In genomic region chr5:34709861-34710673, GRCh38 we compare ENCODE assay signal across 12 cellular contexts. TPM values are rescaled to one million over a fixed set of nuclear protein-coding genes. Genes with fewer than 3 reads are reported as not detected.
DNase-seq lines count a peak whose midpoint lies in the region; TF ChIP-seq lines count a peak whose summit lies in the region.
"Had no signal": no experiment of that assay in that cellular context is flagged by ENCODE, and none has a peak within 500 bp of the region (broad histone marks: within the 10 kb centered on the region; RNA-seq: fewer than 3 reads in every experiment).

No MANE protein-coding gene starts in this region.

- H2BK120ac ChIP-seq in mesendoderm (ENCODE audit: low read depth, low read length) = no peak overlapping the region

- no peak for TF ChIP-seq CTCF in type B pancreatic cell (conservative IDR thresholded peaks at IDR 0.05)

- no peaks in the 10 kb centered on the region for H3K27me3 Mint-ChIP-seq in type B pancreatic cell

- no peak overlapping the region for H2BK15ac ChIP-seq in mesendoderm (replicated peaks; ENCODE audit: low read depth)

- H3K36me3 Mint-ChIP-seq in type B pancreatic cell = peaks cover 18% of the 10 kb centered on the region

- H3K4me3 Mint-ChIP-seq in type B pancreatic cell = peak overlapping the region; percentile 40
- H3K4me3 Mint-ChIP-seq: effector memory CD8-positive, alpha-beta T cell; stimulated activated naive CD8-positive, alpha-beta T cell treated with anti-CD3 and anti-CD28 coated beads, Interleukin-15, amount 100 ng/mL, for 72 hours had no signal

- H4K5ac ChIP-seq in mesendoderm (ENCODE audit: low read length) = no peak overlapping the region

- H3K27ac ChIP-seq in mesendoderm (ENCODE audit: low read depth, low read length) = no peak overlapping the region

- peaks cover 9% of the 10 kb centered on the region for H3K79me1 ChIP-seq in mesendoderm (ENCODE audit: low read length)

- H3K4ac ChIP-seq in mesendoderm (ENCODE audit: low read depth, low read length) = no peak overlapping the region

- no CpG with 5 or more reads among the region's 6 CpGs for WGBS in mesendoderm (ENCODE audit: extremely low coverage, insufficient coverage, low lambda C conversion rate)

- H3K18ac ChIP-seq in mesendoderm (ENCODE audit: low read length) = no peak overlapping the region

- no peak overlapping the region for H2BK5ac ChIP-seq in mesendoderm (ENCODE audit: low read length)

- no peak overlapping the region for H3K56ac ChIP-seq in mesendoderm (ENCODE audit: low read length)

- peaks cover 44% of the 10 kb centered on the region for H3K4me1 Mint-ChIP-seq in type B pancreatic cell (ENCODE audit: unreplicated experiment)

- no peak overlapping the region for H2AK5ac ChIP-seq in mesendoderm (ENCODE audit: low read length)

- H3K9me3 Mint-ChIP-seq in type B pancreatic cell = peaks cover 4% of the 10 kb centered on the region
- H3K9me3 Mint-ChIP-seq: effector memory CD8-positive, alpha-beta T cell; stimulated activated naive CD8-positive, alpha-beta T cell treated with anti-CD3 and anti-CD28 coated beads, Interleukin-15, amount 100 ng/mL, for 72 hours had no signal

- peak; percentile 67 for DNase-seq in dedifferentiated amniotic fluid mesenchymal stem cell (ENCODE audit: extremely low spot score)
- peak; percentile 50 for DNase-seq in mesendoderm
- no peak for DNase-seq in type B pancreatic cell (ENCODE audit: extremely low spot score, unreplicated experiment)
- DNase-seq in foreskin melanocyte = no peak
- no peak for DNase-seq in putamen (ENCODE audit: low spot score)
- DNase-seq in UCSD-AML1 (lab: John Stamatoyannopoulos, UW; ENCODE audit: unreplicated experiment) = no peak
- no peak for DNase-seq in NCI-H1105 (lab: John Stamatoyannopoulos, UW)
- DNase-seq: DMS79; effector memory CD8-positive, alpha-beta T cell; NCI-H187 treated with DMSO at 0.1 percent for 48 hours; stimulated activated naive CD8-positive, alpha-beta T cell treated with anti-CD3 and anti-CD28 coated beads, Interleukin-15, amount 100 ng/mL, for 72 hours had no signal

- H3K36me3 ChIP-seq in mesendoderm (ENCODE audit: control insufficient read depth, insufficient read depth, low read length) = no peaks in the 10 kb centered on the region

- no peak overlapping the region for H3K9ac ChIP-seq in mesendoderm (ENCODE audit: low read length)

- peak; percentile 92; the same call in 1 of the 2 replicates for TF ChIP-seq EP300 in Ishikawa (IDR thresholded peaks at IDR 0.05; ENCODE audit: borderline replicate concordance)

- no peaks in the 10 kb centered on the region for H3K27me3 ChIP-seq in mesendoderm (ENCODE audit: insufficient read depth, low read length, poor library complexity)

- 0 out of 2 replicates have a peak, but pooled peaks have one; percentile 3 for TF ChIP-seq RAD21 in Ishikawa (IDR thresholded peaks at IDR 0.05; ENCODE audit: low read depth)

- H3K4me3 ChIP-seq in mesendoderm (ENCODE audit: low read length) = no peak overlapping the region

- peak overlapping the region; percentile 80 for H3K27ac Mint-ChIP-seq in type B pancreatic cell
- H3K27ac Mint-ChIP-seq: effector memory CD8-positive, alpha-beta T cell; stimulated activated naive CD8-positive, alpha-beta T cell treated with anti-CD3 and anti-CD28 coated beads, Interleukin-15, amount 100 ng/mL, for 72 hours had no signal

- H3K23ac ChIP-seq in mesendoderm (ENCODE audit: low read length) = no peak overlapping the region

- no peak overlapping the region for H3K4me2 ChIP-seq in mesendoderm (ENCODE audit: low read length)

- H3K4me1 ChIP-seq in mesendoderm (ENCODE audit: control insufficient read depth, low read depth, low read length) = peaks cover 2% of the 10 kb centered on the region

- peaks cover 23% of the 10 kb centered on the region for H3K79me2 ChIP-seq in mesendoderm (ENCODE audit: control insufficient read depth, insufficient read depth, low read length)

- no peak overlapping the region for H4K8ac ChIP-seq in mesendoderm (ENCODE audit: low read depth, low read length)

TF ChIP-seq in Ishikawa, 13 proteins besides CTCF, POLR2A, EP300 and RAD21:
- TF ChIP-seq CEBPB (IDR thresholded peaks at IDR 0.05) (peak; percentile 32; the same call in 1 of the 2 replicates), YY1 (IDR thresholded peaks at IDR 0.05; ENCODE audit: low read depth) (no peak), TAF1 (IDR thresholded peaks at IDR 0.05; ENCODE audit: low read depth) (no peak), FOXM1 (IDR thresholded peaks at IDR 0.05; ENCODE audit: borderline replicate concordance, low read depth) (peak; percentile 86), TCF12 (IDR thresholded peaks at IDR 0.05; ENCODE audit: low read depth) (peak; percentile 87), REST (IDR thresholded peaks at IDR 0.05; ENCODE audit: low read depth) (no peak), MAX (IDR thresholded peaks at IDR 0.05) (0 out of 2 replicates have a peak, but pooled peaks have one; percentile 32), USF1 (IDR thresholded peaks at IDR 0.05) (no peak), TEAD4 (IDR thresholded peaks at IDR 0.05) (peak; percentile 92), NFIC (IDR thresholded peaks at IDR 0.05) (peak; percentile 65; the same call in 1 of the 2 replicates), CREB1 (IDR thresholded peaks at IDR 0.05; ENCODE audit: low read depth) (no peak)

RNA-seq across cellular contexts. Expression of gene RAI14, which starts 53.9 kb away (rescaled TPM):
- 92.3 TPM for polyA plus RNA-seq in mesendoderm (2013, experiment 1 of 2)
- 95.9 TPM for polyA plus RNA-seq in mesendoderm (2013, experiment 2 of 2)
- total RNA-seq in type B pancreatic cell (ENCODE audit: low replicate concordance) = 83.1 and 102 TPM in 2 replicates

Comparison
In these comparisons a context has a peak if more than half of its experiments do, and no peak if none do; other contexts are left out.
1. DNase-seq: peak in dedifferentiated amniotic fluid mesenchymal stem cell (single experiment) and mesendoderm (single experiment); none in type B pancreatic cell (single experiment), foreskin melanocyte (single experiment), putamen (single experiment), UCSD-AML1 (single experiment) and NCI-H1105 (single experiment).